In genomic region chr9:1881708-1882351, GRCh38 we compare ENCODE assay signal across 33 cellular contexts.
"Had no signal": no experiment of that assay in that cellular context is flagged by ENCODE, and none has a peak within 500 bp of the region (broad histone marks: within the 10 kb centered on the region; RNA-seq: fewer than 3 reads in every experiment).

No MANE protein-coding gene starts in this region.

- FAIRE-seq: endothelial cell of umbilical vein, pancreas had no signal

- DNase-seq: activated CD4-positive, alpha-beta memory T cell treated with anti-CD3 and anti-CD28 coated beads, Interleukin-2, amount 10 ng/mL, durations not matched to agents 7 days and 5 days; activated CD4-positive, alpha-beta T cell treated with anti-CD3 and anti-CD28 coated beads for 1 hour; activated CD4-positive, alpha-beta T cell treated with anti-CD3 and anti-CD28 coated beads, Interleukin-2, amount 10 ng/mL, durations not matched to agents 7 days and 5 days; activated CD8-positive, alpha-beta memory T cell treated with anti-CD3 and anti-CD28 coated beads, Interleukin-2, amount 50 U/mL, for 48 hours; activated naive CD4-positive, alpha-beta T cell treated with anti-CD3 and anti-CD28 coated beads for 36 hours; activated naive CD8-positive, alpha-beta T cell treated with anti-CD3 and anti-CD28 coated beads for 36 hours; activated T-cell treated with anti-CD3 and anti-CD28 coated beads, Interleukin-2, amount 50 U/mL, for 24 hours; adrenal gland; aorta; body of pancreas; foreskin keratinocyte; heart left ventricle; hypothalamus; midbrain; naive thymus-derived CD4-positive, alpha-beta T cell; nucleus accumbens; pancreas; retina; stimulated activated CD4-positive, alpha-beta T cell treated with anti-CD3 and anti-CD28 coated beads, Interleukin-12 subunit alpha, Interleukin-12 subunit beta, amount 100 ng/mL, for 4 hours; stimulated activated CD4-positive, alpha-beta T cell treated with anti-CD3 and anti-CD28 coated beads, Interleukin-4, amount 100 ng/mL, for 1 hour; stimulated activated naive CD8-positive, alpha-beta T cell treated with anti-CD3 and anti-CD28 coated beads, Interleukin-15, Interleukin-2, amounts not matched to agents 100 U/mL and 50 U/mL, for 24 hours; T-helper 17 cell; T1000; testis; transverse colon had no signal

- H3K4me3 ChIP-seq: adrenal gland, body of pancreas, esophagus muscularis mucosa, heart left ventricle, pancreas, prostate gland, skin epidermis, testis, transverse colon, vagina had no signal

- H3K4me1 ChIP-seq: adrenal gland, body of pancreas, esophagus muscularis mucosa, foreskin keratinocyte, heart left ventricle, pancreas, prostate gland, testis, transverse colon, vagina had no signal

- H3K27me3 Mint-ChIP-seq: memory B cell had no signal

- H3K9me3 Mint-ChIP-seq: activated CD4-positive, alpha-beta memory T cell treated with anti-CD3 and anti-CD28 coated beads, Interleukin-2, amount 10 ng/mL, durations not matched to agents 7 days and 5 days; activated CD4-positive, alpha-beta T cell treated with anti-CD3 and anti-CD28 coated beads, Interleukin-2, amount 10 ng/mL, durations not matched to agents 7 days and 5 days; activated naive CD4-positive, alpha-beta T cell treated with anti-CD3 and anti-CD28 coated beads for 36 hours; activated naive CD8-positive, alpha-beta T cell treated with anti-CD3 and anti-CD28 coated beads for 36 hours; activated T-cell treated with anti-CD3 and anti-CD28 coated beads, Interleukin-2, amount 50 U/mL, for 24 hours; activated T-helper 2 cell treated with anti-CD3 and anti-CD28 coated beads, Interferon-gamma antibody, Interleukin-2, Interleukin-4, amounts not matched to agents 10 μg/mL and 5 μg/mL and 100 μg/mL, durations not matched to agents 14 hours and 24 hours and 36 hours; naive thymus-derived CD4-positive, alpha-beta T cell; neural crest cell had no signal

- H3K27me3 ChIP-seq: adrenal gland, body of pancreas, esophagus muscularis mucosa, foreskin keratinocyte, heart left ventricle, pancreas, testis, transverse colon, vagina had no signal

- H3K27ac ChIP-seq: adrenal gland, body of pancreas, esophagus muscularis mucosa, foreskin keratinocyte, heart left ventricle, pancreas, prostate gland, skin epidermis, testis, transverse colon, vagina had no signal

- H3K36me3 ChIP-seq: adrenal gland, esophagus muscularis mucosa, heart left ventricle, pancreas, prostate gland, transverse colon, vagina had no signal

- H3K36me3 Mint-ChIP-seq: memory B cell; naive thymus-derived CD4-positive, alpha-beta T cell had no signal

- H3K9me3 ChIP-seq: adrenal gland, body of pancreas, esophagus muscularis mucosa, heart left ventricle, pancreas, prostate gland, testis, transverse colon, vagina had no signal

- H3K27ac Mint-ChIP-seq: activated CD4-positive, alpha-beta memory T cell treated with anti-CD3 and anti-CD28 coated beads, Interleukin-2, amount 10 ng/mL, durations not matched to agents 7 days and 5 days; activated CD4-positive, alpha-beta T cell treated with anti-CD3 and anti-CD28 coated beads, Interleukin-2, amount 10 ng/mL, durations not matched to agents 7 days and 5 days; activated naive CD4-positive, alpha-beta T cell treated with anti-CD3 and anti-CD28 coated beads for 36 hours; activated naive CD8-positive, alpha-beta T cell treated with anti-CD3 and anti-CD28 coated beads for 36 hours; activated T-cell treated with anti-CD3 and anti-CD28 coated beads, Interleukin-2, amount 50 U/mL, for 24 hours; activated T-helper 2 cell treated with anti-CD3 and anti-CD28 coated beads, Interferon-gamma antibody, Interleukin-2, Interleukin-4, amounts not matched to agents 10 μg/mL and 5 μg/mL and 100 μg/mL, durations not matched to agents 14 hours and 24 hours and 36 hours; memory B cell; naive thymus-derived CD4-positive, alpha-beta T cell; T-helper 17 cell had no signal

- H3K4me3 Mint-ChIP-seq: activated CD4-positive, alpha-beta memory T cell treated with anti-CD3 and anti-CD28 coated beads, Interleukin-2, amount 10 ng/mL, durations not matched to agents 7 days and 5 days; activated CD4-positive, alpha-beta T cell treated with anti-CD3 and anti-CD28 coated beads, Interleukin-2, amount 10 ng/mL, durations not matched to agents 7 days and 5 days; activated naive CD4-positive, alpha-beta T cell treated with anti-CD3 and anti-CD28 coated beads for 36 hours; activated naive CD8-positive, alpha-beta T cell treated with anti-CD3 and anti-CD28 coated beads for 36 hours; activated T-cell treated with anti-CD3 and anti-CD28 coated beads, Interleukin-2, amount 50 U/mL, for 24 hours; memory B cell; naive thymus-derived CD4-positive, alpha-beta T cell; neural crest cell; T-helper 17 cell had no signal

- H3K4me1 Mint-ChIP-seq: neural crest cell, T-helper 17 cell had no signal
